8 cellular contexts compared by ENCODE assay signal in genomic region chrX:54182194-54182863, GRCh38. TPM values are rescaled to one million over a fixed set of nuclear protein-coding genes. Genes with fewer than 3 reads are reported as not detected.
DNase-seq lines count a peak whose midpoint lies in the region; ATAC-seq and TF ChIP-seq lines count a peak whose summit lies in the region.

No MANE protein-coding gene starts in this region.

- H3K27me3 Mint-ChIP-seq in activated naive CD4-positive, alpha-beta T cell treated with anti-CD3 and anti-CD28 coated beads, Interleukin-2, amount 50 U/mL, for 24 hours: no peaks in the 10 kb centered on the region

- H3K36me3 ChIP-seq in upper lobe of right lung: no peaks in the 10 kb centered on the region

- H3K4me1 Mint-ChIP-seq in activated naive CD4-positive, alpha-beta T cell treated with anti-CD3 and anti-CD28 coated beads, Interleukin-2, amount 50 U/mL, for 24 hours: peaks cover 50% of the 10 kb centered on the region

- TF ChIP-seq CTCF in upper lobe of right lung (IDR thresholded peaks at IDR 0.05): no peak

- no peaks in the 10 kb centered on the region for H3K9me3 Mint-ChIP-seq in activated naive CD4-positive, alpha-beta T cell treated with anti-CD3 and anti-CD28 coated beads, Interleukin-2, amount 50 U/mL, for 24 hours

- no peak for TF ChIP-seq EP300 in Ishikawa (IDR thresholded peaks at IDR 0.05; ENCODE audit: borderline replicate concordance)

- DNase-seq in DMS79 treated with DMSO at 0.1 percent for 48 hours (lab: John Stamatoyannopoulos, UW): peak; percentile 16
- DNase-seq in SK-N-DZ (ENCODE audit: low spot score): peak; percentile 35
- DNase-seq in cardiac septum (ENCODE audit: low spot score): peak; percentile 86
- DNase-seq in pons (ENCODE audit: low spot score): peak; percentile 67
- peak; percentile 83 for DNase-seq in upper lobe of right lung

- no peaks in the 10 kb centered on the region for H3K27me3 ChIP-seq in upper lobe of right lung

- peaks cover 6% of the 10 kb centered on the region for H3K36me3 Mint-ChIP-seq in activated naive CD4-positive, alpha-beta T cell treated with anti-CD3 and anti-CD28 coated beads, Interleukin-2, amount 50 U/mL, for 24 hours

- H3K4me3 Mint-ChIP-seq in activated naive CD4-positive, alpha-beta T cell treated with anti-CD3 and anti-CD28 coated beads, Interleukin-2, amount 50 U/mL, for 24 hours: peak overlapping the region; percentile 87

- H3K27ac ChIP-seq in upper lobe of right lung: peak overlapping the region; percentile 88

- no peaks in the 10 kb centered on the region for H3K9me3 ChIP-seq in upper lobe of right lung

- TF ChIP-seq RAD21 in Ishikawa (IDR thresholded peaks at IDR 0.05; ENCODE audit: low read depth): no peak

- intact Hi-C loops in cardiac septum (cut with DNase I) (loop anchor here (5.0 kb wide), 1 partner anchor 140 kb away; the partner anchor contains the start of gene PHF8), upper lobe of right lung (cut with DNase I) (no loop called here)

- ATAC-seq in GM21526 (IDR thresholded peaks at IDR 0.05; ENCODE audit: low FRiP score, unreplicated experiment): peak; percentile 55
- ATAC-seq in upper lobe of right lung: peak; percentile 90

- H3K4me3 ChIP-seq in upper lobe of right lung: peak overlapping the region; percentile 71

- H3K27ac Mint-ChIP-seq in activated naive CD4-positive, alpha-beta T cell treated with anti-CD3 and anti-CD28 coated beads, Interleukin-2, amount 50 U/mL, for 24 hours: peak overlapping the region; percentile 20

- peaks cover 14% of the 10 kb centered on the region for H3K4me1 ChIP-seq in upper lobe of right lung

TF ChIP-seq in Ishikawa, 13 proteins besides CTCF, POLR2A, EP300 and RAD21:
- TF ChIP-seq TAF1 (IDR thresholded peaks at IDR 0.05; ENCODE audit: low read depth): no peak
- TF ChIP-seq NFIC (IDR thresholded peaks at IDR 0.05): no peak
- no peak for TF ChIP-seq REST (IDR thresholded peaks at IDR 0.05; ENCODE audit: low read depth)
- no peak for TF ChIP-seq YY1 (IDR thresholded peaks at IDR 0.05; ENCODE audit: low read depth)
- no peak for TF ChIP-seq TCF12 (IDR thresholded peaks at IDR 0.05; ENCODE audit: low read depth)
- peak; percentile 61 for TF ChIP-seq USF1 (IDR thresholded peaks at IDR 0.05)
- peak; percentile 88 for TF ChIP-seq MAX (IDR thresholded peaks at IDR 0.05)
- TF ChIP-seq EGR1 (IDR thresholded peaks at IDR 0.05): no peak
- TF ChIP-seq TEAD4 (IDR thresholded peaks at IDR 0.05): no peak
- no peak for TF ChIP-seq CREB1 (IDR thresholded peaks at IDR 0.05; ENCODE audit: low read depth)

RNA-seq across cellular contexts. Expression of gene FAM120C, which starts 0.7 kb away (rescaled TPM):
- 2.7 and 3.2 TPM in 2 replicates for polyA plus RNA-seq in SK-N-DZ (2014; cell fraction: cytosol; rRNA removed)
- polyA plus RNA-seq in SK-N-DZ (2014; cell fraction: nucleus; rRNA removed): 9.0 and 9.2 TPM in 2 replicates
- total RNA-seq in cardiac septum: 7.0 TPM
- 10.4 TPM for total RNA-seq in upper lobe of right lung

Comparison
In these comparisons a context has a peak if more than half of its experiments do, and no peak if none do; other contexts are left out.
1. Peak in every context shown above with its lines: DNase-seq, ATAC-seq, H3K4me3 ChIP-seq and H3K27ac ChIP-seq.
2. DNase-seq: peak in every context shown above with its lines; median percentile 86 in cardiac septum; 83 in upper lobe of right lung; 67 in pons; 35 in SK-N-DZ; 16 in DMS79 treated with DMSO at 0.1 percent for 48 hours.